35 cellular contexts compared by ENCODE assay signal in genomic region chr10:91776266-91776665, GRCh38.
"Had no signal": no experiment of that assay in that cellular context is flagged by ENCODE, and none has a peak within 500 bp of the region (broad histone marks: within the 10 kb centered on the region; RNA-seq: fewer than 3 reads in every experiment).

No MANE protein-coding gene starts in this region.

- H3K36me3 ChIP-seq: MG63 had no signal

- H3K27me3 ChIP-seq: MG63 had no signal

- H3K4me3 ChIP-seq: MG63 had no signal

- DNase-seq: Karpas-422, Kasumi-1, MG63, MM.1S, MV-4-11, NCI-H1048, NCI-H1092, NCI-H1092 treated with DMSO at 0.1 percent for 48 hours, NCI-H1105, NCI-H1105 treated with DMSO at 0.1 percent for 48 hours, NCI-H1417, NCI-H1417 treated with DMSO at 0.1 percent for 48 hours, NCI-H1436, NCI-H1436 treated with DMSO at 0.1 percent for 48 hours, NCI-H146, NCI-H1694, NCI-H1694 treated with DMSO at 0.1 percent for 48 hours, NCI-H187, NCI-H187 treated with DMSO at 0.1 percent for 48 hours, NCI-H1930, NCI-H2029, NCI-H2029 treated with DMSO at 0.1 percent for 48 hours, NCI-H2081, NCI-H2081 treated with DMSO at 0.1 percent for 48 hours, NCI-H2107, NCI-H2171, NCI-H2171 treated with DMSO at 0.1 percent for 48 hours, NCI-H2227 treated with DMSO at 0.1 percent for 48 hours, NCI-H226, NCI-H345, NCI-H446, NCI-H446 treated with DMSO at 0.1 percent for 48 hours, NCI-H510A, NCI-H510A treated with DMSO at 0.1 percent for 48 hours had no signal

- H3K27ac ChIP-seq: KMS-11 had no signal

- H3K4me2 ChIP-seq: KMS-11 had no signal

- H3K9ac ChIP-seq: KMS-11 had no signal
